ENCODE assay signal across 20 cellular contexts in genomic region chr11:25094085-25094802, GRCh38.
A peak's percentile ranks its signal among the peaks of the same experiment; 100 is the strongest.
DNase-seq lines count a peak whose midpoint lies in the region; ATAC-seq and TF ChIP-seq lines count a peak whose summit lies in the region.
"Had no signal": no experiment of that assay in that cellular context is flagged by ENCODE, and none has a peak within 500 bp of the region (broad histone marks: within the 10 kb centered on the region; RNA-seq: fewer than 3 reads in every experiment).

No MANE protein-coding gene starts in this region.

- ATAC-seq in mucosa of descending colon (peak; percentile 78), upper lobe of right lung (peak; percentile 39), GM21515 (IDR thresholded peaks at IDR 0.05; ENCODE audit: unreplicated experiment) (no peak), HG03521 (IDR thresholded peaks at IDR 0.05; ENCODE audit: unreplicated experiment) (no peak)

- H3K9me2 ChIP-seq in hepatocyte (replicated peaks; ENCODE audit: insufficient read depth), result no peaks in the 10 kb centered on the region

- no peaks in the 10 kb centered on the region for H3K36me3 ChIP-seq in hepatocyte (replicated peaks; ENCODE audit: insufficient read depth, low read depth)
- H3K36me3 ChIP-seq in mucosa of descending colon (ENCODE audit: low read depth), result no peaks in the 10 kb centered on the region
- no peaks in the 10 kb centered on the region for H3K36me3 ChIP-seq in upper lobe of right lung
- H3K36me3 ChIP-seq in H7 (replicated peaks; ENCODE audit: control insufficient read depth, insufficient read depth, low read length), result no peaks in the 10 kb centered on the region
- H3K36me3 ChIP-seq: SJSA1 had no signal

- H3K9me3 ChIP-seq in hepatocyte (ENCODE audit: low read depth) (no peaks in the 10 kb centered on the region), mucosa of descending colon (no peaks in the 10 kb centered on the region), upper lobe of right lung (no peaks in the 10 kb centered on the region)
- H3K9me3 ChIP-seq: Caco-2, SJSA1 had no signal

- H3K27me3 ChIP-seq in hepatocyte (no peaks in the 10 kb centered on the region), upper lobe of right lung (no peaks in the 10 kb centered on the region), H7 (ENCODE audit: control insufficient read depth, insufficient read depth, low read length) (no peaks in the 10 kb centered on the region)
- H3K27me3 ChIP-seq: SJSA1 had no signal

- intact Hi-C loops in mucosa of descending colon (cut with DNase I, micrococcal nuclease) (no loop called here), upper lobe of right lung (cut with DNase I) (no loop called here)

- H2AFZ ChIP-seq in hepatocyte, result no peak overlapping the region

- no peaks in the 10 kb centered on the region for H3K79me2 ChIP-seq in hepatocyte

- WGBS in hepatocyte (ENCODE audit: low lambda C conversion rate, missing lambda C conversion rate), result 92% methylated on average over 6 of the region's 6 CpGs

- H3K27ac ChIP-seq in hepatocyte (peak overlapping the region; percentile 31), upper lobe of right lung (no peak overlapping the region)
- H3K27ac ChIP-seq: SJSA1 had no signal

- H3K4me1 ChIP-seq in hepatocyte (ENCODE audit: insufficient read depth), result no peaks in the 10 kb centered on the region
- no peaks in the 10 kb centered on the region for H3K4me1 ChIP-seq in mucosa of descending colon (ENCODE audit: low read depth)
- H3K4me1 ChIP-seq in upper lobe of right lung, result no peaks in the 10 kb centered on the region
- H3K4me1 ChIP-seq: Caco-2, SJSA1 had no signal

- DNase-seq in HuH-7.5 (ENCODE audit: low spot score), result peak; percentile 11
- DNase-seq in hepatocyte (ENCODE audit: low spot score), result peak; percentile 26
- DNase-seq in mucosa of descending colon, result peak in 1 of 3 donors; percentile 26
- peak; percentile 37 for DNase-seq in upper lobe of right lung
- no peak for DNase-seq in H7
- DNase-seq: Caco-2; CD4-positive, CD25-positive, alpha-beta regulatory T cell; DMS153; EL; HFFc6; Kasumi-1; MM.1S; NCI-H1105 treated with DMSO at 0.1 percent for 48 hours; NCI-H1694 treated with DMSO at 0.1 percent for 48 hours; NCI-H226; NCI-H526 treated with DMSO at 0.1 percent for 48 hours; OCI-M1 had no signal

- no peaks in the 10 kb centered on the region for H4K20me1 ChIP-seq in hepatocyte (ENCODE audit: insufficient read depth, poor library complexity, severe bottlenecking)

- TF ChIP-seq CTCF in hepatocyte (IDR thresholded peaks at IDR 0.05; ENCODE audit: poor library complexity), result no peak
- no peak for TF ChIP-seq CTCF in mucosa of descending colon (IDR thresholded peaks at IDR 0.05)
- TF ChIP-seq CTCF in upper lobe of right lung (IDR thresholded peaks at IDR 0.05), result no peak

- H3K4me3 ChIP-seq in hepatocyte (no peak overlapping the region), mucosa of descending colon (no peak overlapping the region), upper lobe of right lung (no peak overlapping the region), H7 (ENCODE audit: insufficient read depth, low read depth, low read length) (no peak overlapping the region)
- H3K4me3 ChIP-seq: SJSA1 had no signal

- H3K4me2 ChIP-seq in hepatocyte, result no peak overlapping the region

Comparison
In these comparisons a context has a peak if more than half of its experiments do, and no peak if none do; other contexts are left out.
1. ATAC-seq: peak in mucosa of descending colon (single experiment) and upper lobe of right lung (single experiment); none in GM21515 (single experiment) and HG03521 (single experiment).